24 cellular contexts compared by ENCODE assay signal in genomic region chr3:123076112-123076495, GRCh38. TPM values are rescaled to one million over a fixed set of nuclear protein-coding genes. Genes with fewer than 3 reads are reported as not detected.
DNase-seq lines count a peak whose midpoint lies in the region; ATAC-seq, FAIRE-seq and TF ChIP-seq lines count a peak whose summit lies in the region.
"Had no signal": no experiment of that assay in that cellular context is flagged by ENCODE, and none has a peak within 500 bp of the region (broad histone marks: within the 10 kb centered on the region; RNA-seq: fewer than 3 reads in every experiment).

No MANE protein-coding gene starts in this region.

- H3K36me3 ChIP-seq in SK-N-MC (ENCODE audit: insufficient read depth, low read length) = peaks cover 3% of the 10 kb centered on the region; the same call in 1 of the 2 replicates
- H3K36me3 ChIP-seq in endodermal cell (ENCODE audit: control insufficient read depth, insufficient read depth, low read length) = no peaks in the 10 kb centered on the region
- H3K36me3 ChIP-seq in parathyroid adenoma (ENCODE audit: control insufficient read depth, insufficient read depth, low read length) = no peaks in the 10 kb centered on the region

- H3K9ac ChIP-seq in SK-N-MC (ENCODE audit: insufficient read length) (peak overlapping the region; percentile 3), endodermal cell (ENCODE audit: extremely low read depth, low read length, poor library complexity, severe bottlenecking) (no peak overlapping the region), parathyroid adenoma (no peak overlapping the region)

- H3K4me3 ChIP-seq in A549 = no peak overlapping the region
- peak overlapping the region; percentile 4 for H3K4me3 ChIP-seq in SK-N-MC
- no peak overlapping the region for H3K4me3 ChIP-seq in endodermal cell (ENCODE audit: low read length)
- no peak overlapping the region for H3K4me3 ChIP-seq in parathyroid adenoma (ENCODE audit: low read depth, low read length)

- peaks cover 36% of the 10 kb centered on the region for H3K4me1 Mint-ChIP-seq in endodermal cell
- H3K4me1 Mint-ChIP-seq: central memory CD8-positive, alpha-beta T cell had no signal

- no peaks in the 10 kb centered on the region for H3K27me3 Mint-ChIP-seq in endodermal cell (ENCODE audit: insufficient read depth)
- H3K27me3 Mint-ChIP-seq: activated CD8-positive, alpha-beta memory T cell treated with anti-CD3 and anti-CD28 coated beads, Interleukin-2, amount 10 ng/mL, durations not matched to agents 7 days and 5 days; activated naive CD4-positive, alpha-beta T cell treated with anti-CD3 and anti-CD28 coated beads, Interleukin-2, amount 10 ng/mL, durations not matched to agents 7 days and 5 days; central memory CD8-positive, alpha-beta T cell had no signal

- CTCF ChIA-PET in A549 (lab: Yijun Ruan, JAX) = interaction anchor here (1.4 to 2.0 kb wide), 2 partner anchors 9 to 13 kb away, joined by 3 to 7 read pairs; partner anchors contain the start of gene PDIA5

- TF ChIP-seq CTCF in A549 (IDR thresholded peaks at IDR 0.05) = no peak
- TF ChIP-seq CTCF in endodermal cell (conservative IDR thresholded peaks at IDR 0.05) = no peak
- no peak for TF ChIP-seq CTCF in parathyroid adenoma (IDR thresholded peaks at IDR 0.05)
- TF ChIP-seq CTCF in GM20000 (IDR thresholded peaks at IDR 0.05; ENCODE audit: extremely low read depth, missing control alignments) = no peak

- H3K79me2 ChIP-seq in parathyroid adenoma = peaks cover 9% of the 10 kb centered on the region

- no peak for FAIRE-seq in A549 (lab: Jason Lieb, UNC)
- FAIRE-seq: astrocyte, D721Med, GM12891, small intestine had no signal

- H3K4me3 Mint-ChIP-seq in endodermal cell = no peak overlapping the region
- H3K4me3 Mint-ChIP-seq: activated CD8-positive, alpha-beta memory T cell treated with anti-CD3 and anti-CD28 coated beads, Interleukin-2, amount 10 ng/mL, durations not matched to agents 7 days and 5 days; activated naive CD4-positive, alpha-beta T cell treated with anti-CD3 and anti-CD28 coated beads, Interleukin-2, amount 10 ng/mL, durations not matched to agents 7 days and 5 days; activated T-cell treated with anti-CD3 and anti-CD28 coated beads, Interleukin-2, amount 50 U/mL, for 72 hours; central memory CD8-positive, alpha-beta T cell; neural crest cell had no signal

- H3K27me3 ChIP-seq in endodermal cell (ENCODE audit: control insufficient read depth, insufficient read depth, low read length, poor library complexity, severe bottlenecking) (no peaks in the 10 kb centered on the region), parathyroid adenoma (ENCODE audit: control insufficient read depth, insufficient read depth, low read length) (no peaks in the 10 kb centered on the region)

- TF ChIP-seq EP300 in A549 (IDR thresholded peaks at IDR 0.05) = no peak

- TF ChIP-seq POLR2A in A549 (IDR thresholded peaks at IDR 0.05; ENCODE audit: low read length) = no peak

- H3K4me1 ChIP-seq in A549 (peaks cover 11% of the 10 kb centered on the region; the same call in 1 of the 3 replicates), endodermal cell (ENCODE audit: control insufficient read depth, insufficient read depth, low read length) (peaks cover 9% of the 10 kb centered on the region), parathyroid adenoma (peaks cover 16% of the 10 kb centered on the region)

- ATAC-seq in A549 (no peak), GM21737 (IDR thresholded peaks at IDR 0.05; ENCODE audit: unreplicated experiment) (no peak)
- ATAC-seq: activated CD8-positive, alpha-beta memory T cell treated with anti-CD3 and anti-CD28 coated beads, Interleukin-2, amount 10 ng/mL, durations not matched to agents 7 days and 5 days had no signal

- H3K27ac ChIP-seq in A549 (no peak overlapping the region), SK-N-MC (peak overlapping the region; percentile 44), endodermal cell (ENCODE audit: low read depth, low read length) (no peak overlapping the region), parathyroid adenoma (peak overlapping the region; percentile 52)

- no peaks in the 10 kb centered on the region for H3K9me3 Mint-ChIP-seq in endodermal cell
- H3K9me3 Mint-ChIP-seq: activated naive CD4-positive, alpha-beta T cell treated with anti-CD3 and anti-CD28 coated beads, Interleukin-2, amount 10 ng/mL, durations not matched to agents 7 days and 5 days; activated T-cell treated with anti-CD3 and anti-CD28 coated beads, Interleukin-2, amount 50 U/mL, for 72 hours; central memory CD8-positive, alpha-beta T cell; neural crest cell had no signal

- TF ChIP-seq RAD21 in A549 (conservative IDR thresholded peaks at IDR 0.05 in 1 of 2, IDR thresholded peaks at IDR 0.05 in 1 of 2) = no peak

- 91% methylated on average over 4 of the region's 4 CpGs for WGBS in A549 (ENCODE audit: missing lambda C conversion rate)
- 94% methylated on average over 4 of the region's 4 CpGs for WGBS in endodermal cell (ENCODE audit: insufficient coverage in 1 of 2, insufficient read length in 1 of 2), 2 experiments

- H2AFZ ChIP-seq in parathyroid adenoma = no peak overlapping the region

- peaks cover 2% of the 10 kb centered on the region for H3K36me3 Mint-ChIP-seq in endodermal cell (ENCODE audit: low read depth)
- H3K36me3 Mint-ChIP-seq: activated CD8-positive, alpha-beta memory T cell treated with anti-CD3 and anti-CD28 coated beads, Interleukin-2, amount 10 ng/mL, durations not matched to agents 7 days and 5 days; activated naive CD4-positive, alpha-beta T cell treated with anti-CD3 and anti-CD28 coated beads, Interleukin-2, amount 10 ng/mL, durations not matched to agents 7 days and 5 days had no signal

- DNase-seq in A549 (ENCODE audit: low read depth in 1 of 2, low spot score in 1 of 2) (no peak), SK-N-MC (ENCODE audit: low read depth, low spot score) (no peak), endodermal cell (no peak), glomerular visceral epithelial cell (ENCODE audit: extremely low spot score) (no peak), GM20000 (ENCODE audit: low spot score) (no peak), dedifferentiated amniotic fluid mesenchymal stem cell (ENCODE audit: extremely low spot score) (no peak)
- DNase-seq: activated CD4-positive, alpha-beta T cell treated with anti-CD3 and anti-CD28 coated beads, Interleukin-2, amount 50 U/mL, for 1 hour; activated CD8-positive, alpha-beta memory T cell treated with anti-CD3 and anti-CD28 coated beads, Interleukin-2, amount 10 ng/mL, durations not matched to agents 7 days and 5 days; activated naive CD4-positive, alpha-beta T cell treated with anti-CD3 and anti-CD28 coated beads, Interleukin-2, amount 10 ng/mL, durations not matched to agents 7 days and 5 days; activated T-cell treated with anti-CD3 and anti-CD28 coated beads, Interleukin-2, amount 50 U/mL, for 72 hours; NCI-H1930; RPMI8226; stimulated activated CD4-positive, alpha-beta T cell treated with anti-CD3 and anti-CD28 coated beads, Interleukin-2, amount 100 ng/mL, for 24 hours had no signal

- POLR2A ChIA-PET in A549 (lab: Yijun Ruan, JAX) = no interaction called here

- peak overlapping the region; percentile 24 for H3K27ac Mint-ChIP-seq in endodermal cell
- H3K27ac Mint-ChIP-seq: activated CD8-positive, alpha-beta memory T cell treated with anti-CD3 and anti-CD28 coated beads, Interleukin-2, amount 10 ng/mL, durations not matched to agents 7 days and 5 days; activated naive CD4-positive, alpha-beta T cell treated with anti-CD3 and anti-CD28 coated beads, Interleukin-2, amount 10 ng/mL, durations not matched to agents 7 days and 5 days; activated T-cell treated with anti-CD3 and anti-CD28 coated beads, Interleukin-2, amount 50 U/mL, for 72 hours had no signal

- H3K9me3 ChIP-seq in A549 (no peaks in the 10 kb centered on the region), SK-N-MC (ENCODE audit: low read depth, low read length) (no peaks in the 10 kb centered on the region), endodermal cell (ENCODE audit: control insufficient read depth, low read length) (no peaks in the 10 kb centered on the region), parathyroid adenoma (ENCODE audit: control insufficient read depth, low read length) (no peaks in the 10 kb centered on the region)

- no peak overlapping the region for H3K4me2 ChIP-seq in A549
- H3K4me2 ChIP-seq in parathyroid adenoma (ENCODE audit: low read length) = no peak overlapping the region

TF ChIP-seq in A549, 52 proteins besides CTCF, POLR2A, EP300 and RAD21 (continues in another document):
- TF ChIP-seq CBX2 (IDR thresholded peaks at IDR 0.05; ENCODE audit: borderline replicate concordance, low read depth) = no peak
- TF ChIP-seq HOXB5 (CRISPR knock-in tag; IDR thresholded peaks at IDR 0.05) = no peak
- TF ChIP-seq HOXB13 (CRISPR knock-in tag; IDR thresholded peaks at IDR 0.05; ENCODE audit: low read depth) = no peak
- no peak for TF ChIP-seq GATA3 (IDR thresholded peaks at IDR 0.05; ENCODE audit: borderline replicate concordance)
- TF ChIP-seq ELK1 (IDR thresholded peaks at IDR 0.05; ENCODE audit: low read depth, low read length) = no peak
- TF ChIP-seq HDAC2 (IDR thresholded peaks at IDR 0.05) = 0 out of 2 replicates have a peak, but pooled peaks have one; percentile 32
- TF ChIP-seq CEBPB (IDR thresholded peaks at IDR 0.05) = no peak
- TF ChIP-seq JUNB (IDR thresholded peaks at IDR 0.05) = no peak

RNA-seq across cellular contexts. Expression of gene PDIA5, which starts 9.3 kb away (rescaled TPM):
- polyA plus RNA-seq in A549 (2011; rRNA removed) (25.3 and 28.1 TPM in 2 replicates), A549 (2017; fragmentation: RNase III; extraction: RNeasy Plus Mini Kit Qiagen cat#74134 plus additional on column Dnase treatment) (15.2 to 20.8 TPM (median 17.5 TPM) in 3 replicates)
- polyA plus RNA-seq in A549 (2012; cell fraction: cytosol; rRNA removed) = 15.8 and 17.0 TPM in 2 replicates
- polyA plus RNA-seq in A549 (2012; cell fraction: nucleus; rRNA removed) = 23.3 and 35.8 TPM in 2 replicates
- polyA minus RNA-seq in A549 (2011; rRNA and poly(A)+ RNA removed) = 17.6 and 20.1 TPM in 2 replicates
- 10 to 100 TPM; 57.5 to 68.3 TPM for total RNA-seq in endodermal cell
- polyA plus RNA-seq in endodermal cell (2013, experiment 1 of 2) = 28.6 TPM
- 31.1 TPM for polyA plus RNA-seq in endodermal cell (2013, experiment 2 of 2)

RNA-seq across cellular contexts. Expression of gene SEMA5B, which starts 48.5 kb away (rescaled TPM):
- 0.01 TPM in 1 of 2 replicates, not detected in the other for polyA plus RNA-seq in A549 (2011; rRNA removed)
- polyA plus RNA-seq in A549 (2012; cell fraction: cytosol; rRNA removed) = 0.01 TPM in 2 replicates
- polyA plus RNA-seq in A549 (2012; cell fraction: nucleus; rRNA removed) = 0.04 and 0.06 TPM in 2 replicates
- 0.03 to 0.04 TPM (median 0.03 TPM) in 3 replicates for polyA plus RNA-seq in A549 (2017; fragmentation: RNase III; extraction: RNeasy Plus Mini Kit Qiagen cat#74134 plus additional on column Dnase treatment)
- not detected in 2 replicates for polyA minus RNA-seq in A549 (2011; rRNA and poly(A)+ RNA removed)
- 10 to 100 TPM; 37.3 to 45.8 TPM for total RNA-seq in endodermal cell
- 76.1 TPM for polyA plus RNA-seq in endodermal cell (2013, experiment 1 of 2)
- 68.4 TPM for polyA plus RNA-seq in endodermal cell (2013, experiment 2 of 2)
- total RNA-seq: activated CD8-positive, alpha-beta memory T cell treated with anti-CD3 and anti-CD28 coated beads, Interleukin-2, amount 10 ng/mL, durations not matched to agents 7 days and 5 days; activated T-cell treated with anti-CD3 and anti-CD28 coated beads, Interleukin-2, amount 50 U/mL, for 72 hours; Daoy; epithelial cell of proximal tubule; T-helper 2 cell treated with Interferon-gamma antibody and Interleukin-4, amounts not matched to agents 100 ng/mL and 5 ng/mL, for 36 hours had no signal

Comparison
In these comparisons a context has a peak if more than half of its experiments do, and no peak if none do; other contexts are left out.
1. H3K27ac ChIP-seq: peak in SK-N-MC (single experiment) and parathyroid adenoma (single experiment); none in A549 (0 of 2) and endodermal cell (single experiment).